2 cellular contexts compared by ENCODE assay signal in genomic region chr22:39518996-39519680, GRCh38.
TF ChIP-seq lines count a peak whose summit lies in the region.

No MANE protein-coding gene starts in this region.

TF ChIP-seq in GM12878, 131 proteins besides CTCF, POLR2A, EP300 and RAD21 (continues in another document):
- TF ChIP-seq ZSCAN29 (IDR thresholded peaks at IDR 0.05) (peak; percentile 80), MLLT1 (IDR thresholded peaks at IDR 0.05) (no peak), EZH2 (IDR thresholded peaks at IDR 0.05; ENCODE audit: borderline replicate concordance, control insufficient read depth, low read depth, low read length) (no peak), RCOR1 (conservative IDR thresholded peaks at IDR 0.05; ENCODE audit: low read depth, low read length) (no peak), TCF12 (IDR thresholded peaks at IDR 0.05; ENCODE audit: low read depth, low read length) (no peak), ZNF384 (IDR thresholded peaks at IDR 0.05; ENCODE audit: borderline replicate concordance, low read depth, low read length) (no peak), IKZF1 (conservative IDR thresholded peaks at IDR 0.05) (peak; percentile 54), NRF1 (conservative IDR thresholded peaks at IDR 0.05; ENCODE audit: low read depth, low read length) (no peak), WRNIP1 (IDR thresholded peaks at IDR 0.05; ENCODE audit: borderline replicate concordance, low read depth, low read length) (no peak), JUNB (IDR thresholded peaks at IDR 0.05) (no peak), YY1 (IDR thresholded peaks at IDR 0.05; ENCODE audit: low read depth, low read length) (0 out of 2 replicates have a peak, but pooled peaks have one; percentile 15), PAX5 (IDR thresholded peaks at IDR 0.05; ENCODE audit: borderline replicate concordance, low read depth, low read length) (no peak), SP1 (IDR thresholded peaks at IDR 0.05; ENCODE audit: low read depth, low read length) (peak; percentile 68), SMC3 (IDR thresholded peaks at IDR 0.05; ENCODE audit: borderline replicate concordance, low read length) (no peak), SMAD1 (IDR thresholded peaks at IDR 0.05; ENCODE audit: low read depth, partially characterized antibody) (no peak), ATF3 (IDR thresholded peaks at IDR 0.05; ENCODE audit: borderline replicate concordance, extremely low read depth, low read depth, low read length) (no peak), SIN3A (IDR thresholded peaks at IDR 0.05; ENCODE audit: low read depth, low read length) (no peak; the same call in 1 of the 2 replicates), IKZF2 (IDR thresholded peaks at IDR 0.05) (peak; percentile 45 to 46; a peak in 1 of 4 replicates), EGR1 (IDR thresholded peaks at IDR 0.05; ENCODE audit: borderline replicate concordance in 1 of 2, low read depth in 2 of 2, low read length in 2 of 2) (0 out of 3 replicates have a peak, but pooled peaks of 1 of the 2 experiments have one; percentile 16)
- TF ChIP-seq, protein P1, sequence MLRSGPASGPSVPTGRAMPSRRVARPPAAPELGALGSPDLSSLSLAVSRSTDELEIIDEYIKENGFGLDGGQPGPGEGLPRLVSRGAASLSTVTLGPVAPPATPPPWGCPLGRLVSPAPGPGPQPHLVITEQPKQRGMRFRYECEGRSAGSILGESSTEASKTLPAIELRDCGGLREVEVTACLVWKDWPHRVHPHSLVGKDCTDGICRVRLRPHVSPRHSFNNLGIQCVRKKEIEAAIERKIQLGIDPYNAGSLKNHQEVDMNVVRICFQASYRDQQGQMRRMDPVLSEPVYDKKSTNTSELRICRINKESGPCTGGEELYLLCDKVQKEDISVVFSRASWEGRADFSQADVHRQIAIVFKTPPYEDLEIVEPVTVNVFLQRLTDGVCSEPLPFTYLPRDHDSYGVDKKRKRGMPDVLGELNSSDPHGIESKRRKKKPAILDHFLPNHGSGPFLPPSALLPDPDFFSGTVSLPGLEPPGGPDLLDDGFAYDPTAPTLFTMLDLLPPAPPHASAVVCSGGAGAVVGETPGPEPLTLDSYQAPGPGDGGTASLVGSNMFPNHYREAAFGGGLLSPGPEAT (IDR thresholded peaks at IDR 0.05; ENCODE audit: low read depth), result peak; percentile 67; the same call in 1 of the 2 replicates
- TF ChIP-seq, protein P2, sequence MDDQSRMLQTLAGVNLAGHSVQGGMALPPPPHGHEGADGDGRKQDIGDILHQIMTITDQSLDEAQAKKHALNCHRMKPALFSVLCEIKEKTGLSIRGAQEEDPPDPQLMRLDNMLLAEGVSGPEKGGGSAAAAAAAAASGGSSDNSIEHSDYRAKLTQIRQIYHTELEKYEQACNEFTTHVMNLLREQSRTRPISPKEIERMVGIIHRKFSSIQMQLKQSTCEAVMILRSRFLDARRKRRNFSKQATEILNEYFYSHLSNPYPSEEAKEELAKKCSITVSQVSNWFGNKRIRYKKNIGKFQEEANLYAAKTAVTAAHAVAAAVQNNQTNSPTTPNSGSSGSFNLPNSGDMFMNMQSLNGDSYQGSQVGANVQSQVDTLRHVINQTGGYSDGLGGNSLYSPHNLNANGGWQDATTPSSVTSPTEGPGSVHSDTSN (IDR thresholded peaks at IDR 0.05; ENCODE audit: insufficient replicate concordance, low read depth, low read length), result no peak
- TF ChIP-seq, protein P3, sequence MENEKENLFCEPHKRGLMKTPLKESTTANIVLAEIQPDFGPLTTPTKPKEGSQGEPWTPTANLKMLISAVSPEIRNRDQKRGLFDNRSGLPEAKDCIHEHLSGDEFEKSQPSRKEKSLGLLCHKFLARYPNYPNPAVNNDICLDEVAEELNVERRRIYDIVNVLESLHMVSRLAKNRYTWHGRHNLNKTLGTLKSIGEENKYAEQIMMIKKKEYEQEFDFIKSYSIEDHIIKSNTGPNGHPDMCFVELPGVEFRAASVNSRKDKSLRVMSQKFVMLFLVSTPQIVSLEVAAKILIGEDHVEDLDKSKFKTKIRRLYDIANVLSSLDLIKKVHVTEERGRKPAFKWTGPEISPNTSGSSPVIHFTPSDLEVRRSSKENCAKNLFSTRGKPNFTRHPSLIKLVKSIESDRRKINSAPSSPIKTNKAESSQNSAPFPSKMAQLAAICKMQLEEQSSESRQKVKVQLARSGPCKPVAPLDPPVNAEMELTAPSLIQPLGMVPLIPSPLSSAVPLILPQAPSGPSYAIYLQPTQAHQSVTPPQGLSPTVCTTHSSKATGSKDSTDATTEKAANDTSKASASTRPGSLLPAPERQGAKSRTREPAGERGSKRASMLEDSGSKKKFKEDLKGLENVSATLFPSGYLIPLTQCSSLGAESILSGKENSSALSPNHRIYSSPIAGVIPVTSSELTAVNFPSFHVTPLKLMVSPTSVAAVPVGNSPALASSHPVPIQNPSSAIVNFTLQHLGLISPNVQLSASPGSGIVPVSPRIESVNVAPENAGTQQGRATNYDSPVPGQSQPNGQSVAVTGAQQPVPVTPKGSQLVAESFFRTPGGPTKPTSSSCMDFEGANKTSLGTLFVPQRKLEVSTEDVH (IDR thresholded peaks at IDR 0.05; ENCODE audit: low read depth, partially characterized antibody), result no peak
- TF ChIP-seq, protein P4, sequence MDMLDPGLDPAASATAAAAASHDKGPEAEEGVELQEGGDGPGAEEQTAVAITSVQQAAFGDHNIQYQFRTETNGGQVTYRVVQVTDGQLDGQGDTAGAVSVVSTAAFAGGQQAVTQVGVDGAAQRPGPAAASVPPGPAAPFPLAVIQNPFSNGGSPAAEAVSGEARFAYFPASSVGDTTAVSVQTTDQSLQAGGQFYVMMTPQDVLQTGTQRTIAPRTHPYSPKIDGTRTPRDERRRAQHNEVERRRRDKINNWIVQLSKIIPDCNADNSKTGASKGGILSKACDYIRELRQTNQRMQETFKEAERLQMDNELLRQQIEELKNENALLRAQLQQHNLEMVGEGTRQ (IDR thresholded peaks at IDR 0.05; ENCODE audit: borderline replicate concordance, low read depth, low read length), result no peak

TF ChIP-seq in liver, 16 proteins besides CTCF, POLR2A, EP300 and RAD21:
- TF ChIP-seq YY1 (IDR thresholded peaks at IDR 0.05) (peak; percentile 22), JUND (IDR thresholded peaks at IDR 0.05) (no peak), HNF4A (conservative IDR thresholded peaks at IDR 0.05) (no peak), FOXA1 (IDR thresholded peaks at IDR 0.05) (no peak)
